In genomic region chr3:47282424-47283192, GRCh38 we compare ENCODE assay signal across 8 cellular contexts. TPM values are rescaled to one million over a fixed set of nuclear protein-coding genes. Genes with fewer than 3 reads are reported as not detected.
DNase-seq lines count a peak whose midpoint lies in the region; ATAC-seq, FAIRE-seq and TF ChIP-seq lines count a peak whose summit lies in the region.

KIF9 (minus strand) TSS chr3:47282799; CDS start chr3:47277374, 5,425 bp downstream.
KLHL18 (plus strand) TSS chr3:47282944; CDS start chr3:47282966, 22 bp downstream.

- peak; percentile 12 for TF ChIP-seq CTCF in DND-41 (IDR thresholded peaks at IDR 0.05; ENCODE audit: borderline replicate concordance, extremely low read depth, low read length, poor library complexity, severe bottlenecking)
- no peak for TF ChIP-seq CTCF in KMS-11 (conservative IDR thresholded peaks at IDR 0.05; ENCODE audit: low read depth, low read length)

- FAIRE-seq in RCC 7860 (lab: Jason Lieb, UNC) = no peak

- H3K27me3 ChIP-seq in DND-41 (ENCODE audit: insufficient read depth, low read length, poor library complexity) (no peaks in the 10 kb centered on the region), KMS-11 (ENCODE audit: insufficient read depth, low read depth) (no peaks in the 10 kb centered on the region)
- H3K27me3 ChIP-seq in naive thymus-derived CD4-positive, alpha-beta T cell (ENCODE audit: control insufficient read depth in 2 of 2, insufficient read depth in 2 of 2, low read length in 2 of 2) = no peaks in the 10 kb centered on the region

- 0 out of 2 replicates have a peak, but pooled peaks cover 2% of the 10 kb centered on the region for H4K20me1 ChIP-seq in DND-41 (ENCODE audit: insufficient read depth, low read length)
- no peaks in the 10 kb centered on the region for H4K20me1 ChIP-seq in KMS-11 (ENCODE audit: insufficient read depth)

- CTCF ChIA-PET in naive thymus-derived CD4-positive, alpha-beta T cell (lab: Charles Lee) = interaction anchor here (0.7 kb wide), 1 partner anchor 19 kb away, joined by 5 read pairs; no protein-coding TSS in a partner anchor

- H3K36me3 ChIP-seq in DND-41 (ENCODE audit: insufficient read depth, low read length) (peaks cover 13% of the 10 kb centered on the region), KMS-11 (ENCODE audit: insufficient read depth) (no peaks in the 10 kb centered on the region)
- H3K36me3 ChIP-seq in naive thymus-derived CD4-positive, alpha-beta T cell (ENCODE audit: control insufficient read depth in 2 of 3, insufficient read depth in 3 of 3, low read length in 3 of 3) = peaks cover 0 to 5% (median 0%) of the 10 kb centered on the region in 3 experiments

- H3K9ac ChIP-seq in DND-41 (ENCODE audit: low read depth, low read length) (peak within 1 kb of the TSS; percentile 73), KMS-11 (peak within 1 kb of the TSS; percentile 84)

- H3K4me2 ChIP-seq in DND-41 (ENCODE audit: insufficient read depth, low read length) = peak within 1 kb of the TSS; percentile 91
- peak within 1 kb of the TSS; percentile 61 for H3K4me2 ChIP-seq in KMS-11

- H3K4me3 Mint-ChIP-seq in naive thymus-derived CD4-positive, alpha-beta T cell = peak within 1 kb of the TSS; percentile 89 to 100 (median 98)
- H3K4me3 Mint-ChIP-seq in stimulated activated memory B cell treated with anti-CD40 and anti-IgM and Interleukin-4, amounts not matched to agents 10 μg/mL and 1 μg/mL and 100 μg/mL, for 72 hours = peak within 1 kb of the TSS; percentile 98

- peaks cover 0 to 5% (median 0%) of the 10 kb centered on the region in 11 donors for H3K9me3 Mint-ChIP-seq in naive thymus-derived CD4-positive, alpha-beta T cell
- no peaks in the 10 kb centered on the region for H3K9me3 Mint-ChIP-seq in stimulated activated memory B cell treated with anti-CD40 and anti-IgM and Interleukin-4, amounts not matched to agents 10 μg/mL and 1 μg/mL and 100 μg/mL, for 72 hours

- DNase-seq in DND-41 (peak; percentile 94), RCC 7860 (ENCODE audit: low spot score) (peak; percentile 87), fibroblast of gingiva (ENCODE audit: low read depth) (peak; percentile 95)
- DNase-seq in activated T-helper 1 cell treated with anti-CD3 and anti-CD28 coated beads, Interleukin-2, amount 50 U/mL, for 16 hours (ENCODE audit: low read depth in 1 of 2, low spot score in 1 of 2) = peak; percentile 93 to 95
- peak; percentile 86 to 98 (median 97) for DNase-seq in naive thymus-derived CD4-positive, alpha-beta T cell

- H3K4me3 ChIP-seq in DND-41 (ENCODE audit: low read depth in 1 of 2, low read length in 2 of 2) (peak within 1 kb of the TSS; percentile 69 to 72), KMS-11 (IDR thresholded peaks at IDR 0.05; ENCODE audit: insufficient read depth, low read depth, low read length) (no peak within 1 kb of the TSS)
- peak within 1 kb of the TSS; percentile 76 for H3K4me3 ChIP-seq in naive thymus-derived CD4-positive, alpha-beta T cell (ENCODE audit: low read length)

- H3K36me3 Mint-ChIP-seq in naive thymus-derived CD4-positive, alpha-beta T cell = peaks cover 0 to 5% (median 4%) of the 10 kb centered on the region in 5 donors
- H3K36me3 Mint-ChIP-seq in stimulated activated memory B cell treated with anti-CD40 and anti-IgM and Interleukin-4, amounts not matched to agents 10 μg/mL and 1 μg/mL and 100 μg/mL, for 72 hours = peaks cover 16% of the 10 kb centered on the region

- H3K27ac ChIP-seq in DND-41 (ENCODE audit: low read length) (peak within 1 kb of the TSS; percentile 88), KMS-11 (peak within 1 kb of the TSS; percentile 91)
- peak within 1 kb of the TSS; percentile 93 for H3K27ac ChIP-seq in naive thymus-derived CD4-positive, alpha-beta T cell (ENCODE audit: low read depth, low read length)

- no peaks in the 10 kb centered on the region for H3K27me3 Mint-ChIP-seq in naive thymus-derived CD4-positive, alpha-beta T cell
- H3K27me3 Mint-ChIP-seq in stimulated activated memory B cell treated with anti-CD40 and anti-IgM and Interleukin-4, amounts not matched to agents 10 μg/mL and 1 μg/mL and 100 μg/mL, for 72 hours = no peaks in the 10 kb centered on the region

- POLR2A ChIA-PET in naive thymus-derived CD4-positive, alpha-beta T cell (lab: Charles Lee) = interaction anchor here (0.6 to 2.1 kb wide), 6 partner anchors 10 to 209 kb away, joined by 3 to 10 read pairs (median 3); partner anchors contain the start of genes PTPN23 and SETD2

- H3K4me1 Mint-ChIP-seq in naive thymus-derived CD4-positive, alpha-beta T cell = peaks cover 29 to 56% (median 43%) of the 10 kb centered on the region in 7 donors
- H3K4me1 Mint-ChIP-seq in stimulated activated memory B cell treated with anti-CD40 and anti-IgM and Interleukin-4, amounts not matched to agents 10 μg/mL and 1 μg/mL and 100 μg/mL, for 72 hours = peaks cover 47% of the 10 kb centered on the region

- peaks cover 46% of the 10 kb centered on the region for H3K4me1 ChIP-seq in DND-41 (ENCODE audit: insufficient read depth, low read length)
- peaks cover 5% of the 10 kb centered on the region for H3K4me1 ChIP-seq in KMS-11 (ENCODE audit: low read depth, poor library complexity, severe bottlenecking)
- H3K4me1 ChIP-seq in naive thymus-derived CD4-positive, alpha-beta T cell (ENCODE audit: control insufficient read depth in 2 of 2, insufficient read depth in 2 of 2, low read length in 2 of 2) = peaks cover 14 to 23% of the 10 kb centered on the region in 2 donors

- peak within 1 kb of the TSS; percentile 98 to 100 (median 99) for H3K27ac Mint-ChIP-seq in naive thymus-derived CD4-positive, alpha-beta T cell
- peak within 1 kb of the TSS; percentile 96 for H3K27ac Mint-ChIP-seq in stimulated activated memory B cell treated with anti-CD40 and anti-IgM and Interleukin-4, amounts not matched to agents 10 μg/mL and 1 μg/mL and 100 μg/mL, for 72 hours

- H3K79me2 ChIP-seq in DND-41 (ENCODE audit: insufficient read depth, low read length) (peaks cover 47% of the 10 kb centered on the region), KMS-11 (ENCODE audit: insufficient read depth, low read depth) (peaks cover 25% of the 10 kb centered on the region)

- intact Hi-C loops in naive thymus-derived CD4-positive, alpha-beta T cell (cut with micrococcal nuclease) = loop anchor here (1.0 to 10.0 kb wide), 11 partner anchors 42 to 590 kb away; partner anchors contain the start of genes SETD2 (in 2 of the 2), ALS2CL (in 1 of the 2), CCDC12 (in 1 of the 2) and ELP6 (in 1 of the 2)

- H2AFZ ChIP-seq in DND-41 (ENCODE audit: low read depth, low read length) (peak within 1 kb of the TSS; percentile 79), KMS-11 (ENCODE audit: low read depth) (peak within 1 kb of the TSS; percentile 66)

- ATAC-seq in DND-41 (ENCODE audit: insufficient read depth, low read depth) = peak; percentile 87
- peak; percentile 74 for ATAC-seq in GM21737 (IDR thresholded peaks at IDR 0.05; ENCODE audit: unreplicated experiment)
- peak; percentile 91 for ATAC-seq in naive thymus-derived CD4-positive, alpha-beta T cell
- ATAC-seq in stimulated activated memory B cell treated with anti-CD40 and anti-IgM and Interleukin-4, amounts not matched to agents 10 μg/mL and 1 μg/mL and 100 μg/mL, for 72 hours = peak; percentile 94

- H3K9me3 ChIP-seq in DND-41 (ENCODE audit: insufficient read depth, low read length, severe bottlenecking) = no peaks in the 10 kb centered on the region
- H3K9me3 ChIP-seq in naive thymus-derived CD4-positive, alpha-beta T cell (ENCODE audit: control insufficient read depth in 2 of 3, low read length in 3 of 3) = no peaks in the 10 kb centered on the region

RNA-seq across cellular contexts. Expression of gene KIF9, which starts in this region (rescaled TPM):
- 10 to 100 TPM in 2 of 5 experiments, 1 to 10 TPM in 3; 2.7 to 15.0 (median 4.1) TPM for total RNA-seq in naive thymus-derived CD4-positive, alpha-beta T cell
- polyA plus RNA-seq in naive thymus-derived CD4-positive, alpha-beta T cell = 1 to 10 TPM; 2.3 to 5.3 TPM

RNA-seq across cellular contexts. Expression of gene KLHL18, which starts in this region (rescaled TPM):
- total RNA-seq in naive thymus-derived CD4-positive, alpha-beta T cell = 10 to 100 TPM; 21.7 to 47.5 (median 24.5) TPM
- 10 to 100 TPM in 1 of 2 donors, 1 to 10 TPM in 1; 8.8 to 16.1 TPM for polyA plus RNA-seq in naive thymus-derived CD4-positive, alpha-beta T cell
